ENCODE assay signal across 1 cellular context in the genomic region with DNA sequence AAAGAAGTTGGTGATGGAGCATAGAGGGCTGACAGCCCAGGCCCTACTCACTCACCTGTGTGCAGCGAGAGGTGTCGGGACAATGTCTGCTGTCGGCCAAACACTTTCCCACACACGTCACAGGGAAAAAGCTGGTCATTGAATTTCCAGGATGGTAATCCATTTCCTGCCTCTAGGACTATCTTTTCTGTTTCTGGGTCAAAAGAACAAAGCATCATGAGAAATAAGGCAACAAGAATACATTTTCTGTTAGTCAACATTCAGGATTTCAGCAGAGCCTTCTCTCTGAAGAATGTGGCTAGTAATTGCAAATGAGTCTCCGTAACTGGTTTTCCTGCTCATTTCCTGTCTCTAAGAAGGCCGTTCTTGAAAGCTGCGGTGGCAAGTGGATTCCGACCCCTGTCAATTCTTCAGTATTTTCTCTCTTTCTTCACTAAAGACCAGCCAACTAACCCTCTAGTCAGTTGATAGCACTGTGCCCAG.
TF ChIP-seq lines count a peak whose summit lies in the region.

No MANE protein-coding gene starts in this region.

TF ChIP-seq in H1, 55 proteins besides CTCF, POLR2A, EP300 and RAD21:
- TF ChIP-seq EGR1 (IDR thresholded peaks at IDR 0.05; ENCODE audit: borderline replicate concordance, low read depth, low read length), result no peak
- no peak for TF ChIP-seq SP1 (IDR thresholded peaks at IDR 0.05; ENCODE audit: low read depth, low read length)
- TF ChIP-seq CHD1 (IDR thresholded peaks at IDR 0.05; ENCODE audit: low read depth, low read length), result no peak
- TF ChIP-seq POLR2AphosphoS5 (IDR thresholded peaks at IDR 0.05; ENCODE audit: low read depth, low read length), result no peak
- no peak for TF ChIP-seq CBX8 (IDR thresholded peaks at IDR 0.05; ENCODE audit: borderline replicate concordance, low read depth, low read length)
- TF ChIP-seq BACH1 (IDR thresholded peaks at IDR 0.05; ENCODE audit: low read length), result no peak
- no peak for TF ChIP-seq FOSL1 (IDR thresholded peaks at IDR 0.05; ENCODE audit: insufficient read depth, low read depth, low read length)
- no peak for TF ChIP-seq SRF (IDR thresholded peaks at IDR 0.05; ENCODE audit: low read depth, low read length)
- TF ChIP-seq TAF1 (IDR thresholded peaks at IDR 0.05; ENCODE audit: low read depth, low read length), result no peak
- TF ChIP-seq PHF8 (conservative IDR thresholded peaks at IDR 0.05; ENCODE audit: low read depth, low read length), result no peak
- TF ChIP-seq BCL11A (IDR thresholded peaks at IDR 0.05; ENCODE audit: low read depth in 2 of 2, low read length in 2 of 2), result no peak
- TF ChIP-seq CHD2 (IDR thresholded peaks at IDR 0.05; ENCODE audit: low read length), result no peak
- no peak for TF ChIP-seq BRCA1 (IDR thresholded peaks at IDR 0.05; ENCODE audit: low read depth, low read length)
TF ChIP-seq in H1: peak in this region for 0.
